1 cellular context compared by ENCODE assay signal in the genomic region with DNA sequence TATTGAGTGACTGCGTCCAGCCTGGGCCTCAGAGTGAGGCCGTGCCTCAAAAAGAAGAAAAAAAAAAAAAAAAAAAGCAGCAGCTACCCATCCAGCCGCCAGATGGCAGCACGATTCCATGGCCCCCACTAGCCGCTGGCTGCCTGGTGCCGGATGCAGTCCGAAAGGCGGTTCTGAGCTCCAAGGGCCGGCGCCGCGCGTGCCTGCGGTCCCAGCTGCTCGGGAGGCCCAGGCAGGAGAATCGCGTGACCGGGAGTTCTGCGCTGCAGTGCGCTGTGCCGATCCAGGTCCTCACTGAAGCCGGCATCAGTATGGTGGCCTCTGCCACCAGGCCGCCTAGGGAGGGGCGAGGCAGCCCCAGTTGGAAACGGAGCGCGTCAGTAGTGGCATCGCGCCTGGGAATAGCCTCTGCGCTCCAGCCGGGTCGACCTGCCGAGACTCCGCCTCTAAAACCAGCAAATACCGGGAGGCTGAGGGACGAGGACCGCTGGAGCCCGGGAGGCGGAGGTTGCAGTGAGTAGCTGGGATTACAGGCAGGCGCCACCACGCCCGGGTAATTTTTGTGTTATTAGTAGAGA.
TF ChIP-seq lines count a peak whose summit lies in the region.

No MANE protein-coding gene starts in this region.

TF ChIP-seq in HepG2, 621 proteins besides CTCF, POLR2A, EP300 and RAD21 (continued from another document and continues in another):
- TF ChIP-seq, protein P1, sequence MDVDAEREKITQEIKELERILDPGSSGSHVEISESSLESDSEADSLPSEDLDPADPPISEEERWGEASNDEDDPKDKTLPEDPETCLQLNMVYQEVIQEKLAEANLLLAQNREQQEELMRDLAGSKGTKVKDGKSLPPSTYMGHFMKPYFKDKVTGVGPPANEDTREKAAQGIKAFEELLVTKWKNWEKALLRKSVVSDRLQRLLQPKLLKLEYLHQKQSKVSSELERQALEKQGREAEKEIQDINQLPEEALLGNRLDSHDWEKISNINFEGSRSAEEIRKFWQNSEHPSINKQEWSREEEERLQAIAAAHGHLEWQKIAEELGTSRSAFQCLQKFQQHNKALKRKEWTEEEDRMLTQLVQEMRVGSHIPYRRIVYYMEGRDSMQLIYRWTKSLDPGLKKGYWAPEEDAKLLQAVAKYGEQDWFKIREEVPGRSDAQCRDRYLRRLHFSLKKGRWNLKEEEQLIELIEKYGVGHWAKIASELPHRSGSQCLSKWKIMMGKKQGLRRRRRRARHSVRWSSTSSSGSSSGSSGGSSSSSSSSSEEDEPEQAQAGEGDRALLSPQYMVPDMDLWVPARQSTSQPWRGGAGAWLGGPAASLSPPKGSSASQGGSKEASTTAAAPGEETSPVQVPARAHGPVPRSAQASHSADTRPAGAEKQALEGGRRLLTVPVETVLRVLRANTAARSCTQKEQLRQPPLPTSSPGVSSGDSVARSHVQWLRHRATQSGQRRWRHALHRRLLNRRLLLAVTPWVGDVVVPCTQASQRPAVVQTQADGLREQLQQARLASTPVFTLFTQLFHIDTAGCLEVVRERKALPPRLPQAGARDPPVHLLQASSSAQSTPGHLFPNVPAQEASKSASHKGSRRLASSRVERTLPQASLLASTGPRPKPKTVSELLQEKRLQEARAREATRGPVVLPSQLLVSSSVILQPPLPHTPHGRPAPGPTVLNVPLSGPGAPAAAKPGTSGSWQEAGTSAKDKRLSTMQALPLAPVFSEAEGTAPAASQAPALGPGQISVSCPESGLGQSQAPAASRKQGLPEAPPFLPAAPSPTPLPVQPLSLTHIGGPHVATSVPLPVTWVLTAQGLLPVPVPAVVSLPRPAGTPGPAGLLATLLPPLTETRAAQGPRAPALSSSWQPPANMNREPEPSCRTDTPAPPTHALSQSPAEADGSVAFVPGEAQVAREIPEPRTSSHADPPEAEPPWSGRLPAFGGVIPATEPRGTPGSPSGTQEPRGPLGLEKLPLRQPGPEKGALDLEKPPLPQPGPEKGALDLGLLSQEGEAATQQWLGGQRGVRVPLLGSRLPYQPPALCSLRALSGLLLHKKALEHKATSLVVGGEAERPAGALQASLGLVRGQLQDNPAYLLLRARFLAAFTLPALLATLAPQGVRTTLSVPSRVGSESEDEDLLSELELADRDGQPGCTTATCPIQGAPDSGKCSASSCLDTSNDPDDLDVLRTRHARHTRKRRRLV (CRISPR knock-in tag; IDR thresholded peaks at IDR 0.05), result 0 out of 2 replicates have a peak, but pooled peaks have one; percentile 56
- TF ChIP-seq, protein P2, sequence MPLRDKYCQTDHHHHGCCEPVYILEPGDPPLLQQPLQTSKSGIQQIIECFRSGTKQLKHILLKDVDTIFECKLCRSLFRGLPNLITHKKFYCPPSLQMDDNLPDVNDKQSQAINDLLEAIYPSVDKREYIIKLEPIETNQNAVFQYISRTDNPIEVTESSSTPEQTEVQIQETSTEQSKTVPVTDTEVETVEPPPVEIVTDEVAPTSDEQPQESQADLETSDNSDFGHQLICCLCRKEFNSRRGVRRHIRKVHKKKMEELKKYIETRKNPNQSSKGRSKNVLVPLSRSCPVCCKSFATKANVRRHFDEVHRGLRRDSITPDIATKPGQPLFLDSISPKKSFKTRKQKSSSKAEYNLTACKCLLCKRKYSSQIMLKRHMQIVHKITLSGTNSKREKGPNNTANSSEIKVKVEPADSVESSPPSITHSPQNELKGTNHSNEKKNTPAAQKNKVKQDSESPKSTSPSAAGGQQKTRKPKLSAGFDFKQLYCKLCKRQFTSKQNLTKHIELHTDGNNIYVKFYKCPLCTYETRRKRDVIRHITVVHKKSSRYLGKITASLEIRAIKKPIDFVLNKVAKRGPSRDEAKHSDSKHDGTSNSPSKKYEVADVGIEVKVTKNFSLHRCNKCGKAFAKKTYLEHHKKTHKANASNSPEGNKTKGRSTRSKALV (CRISPR knock-in tag; IDR thresholded peaks at IDR 0.05), result peak; percentile 74; the same call in 1 of the 2 replicates
- TF ChIP-seq, protein P3, sequence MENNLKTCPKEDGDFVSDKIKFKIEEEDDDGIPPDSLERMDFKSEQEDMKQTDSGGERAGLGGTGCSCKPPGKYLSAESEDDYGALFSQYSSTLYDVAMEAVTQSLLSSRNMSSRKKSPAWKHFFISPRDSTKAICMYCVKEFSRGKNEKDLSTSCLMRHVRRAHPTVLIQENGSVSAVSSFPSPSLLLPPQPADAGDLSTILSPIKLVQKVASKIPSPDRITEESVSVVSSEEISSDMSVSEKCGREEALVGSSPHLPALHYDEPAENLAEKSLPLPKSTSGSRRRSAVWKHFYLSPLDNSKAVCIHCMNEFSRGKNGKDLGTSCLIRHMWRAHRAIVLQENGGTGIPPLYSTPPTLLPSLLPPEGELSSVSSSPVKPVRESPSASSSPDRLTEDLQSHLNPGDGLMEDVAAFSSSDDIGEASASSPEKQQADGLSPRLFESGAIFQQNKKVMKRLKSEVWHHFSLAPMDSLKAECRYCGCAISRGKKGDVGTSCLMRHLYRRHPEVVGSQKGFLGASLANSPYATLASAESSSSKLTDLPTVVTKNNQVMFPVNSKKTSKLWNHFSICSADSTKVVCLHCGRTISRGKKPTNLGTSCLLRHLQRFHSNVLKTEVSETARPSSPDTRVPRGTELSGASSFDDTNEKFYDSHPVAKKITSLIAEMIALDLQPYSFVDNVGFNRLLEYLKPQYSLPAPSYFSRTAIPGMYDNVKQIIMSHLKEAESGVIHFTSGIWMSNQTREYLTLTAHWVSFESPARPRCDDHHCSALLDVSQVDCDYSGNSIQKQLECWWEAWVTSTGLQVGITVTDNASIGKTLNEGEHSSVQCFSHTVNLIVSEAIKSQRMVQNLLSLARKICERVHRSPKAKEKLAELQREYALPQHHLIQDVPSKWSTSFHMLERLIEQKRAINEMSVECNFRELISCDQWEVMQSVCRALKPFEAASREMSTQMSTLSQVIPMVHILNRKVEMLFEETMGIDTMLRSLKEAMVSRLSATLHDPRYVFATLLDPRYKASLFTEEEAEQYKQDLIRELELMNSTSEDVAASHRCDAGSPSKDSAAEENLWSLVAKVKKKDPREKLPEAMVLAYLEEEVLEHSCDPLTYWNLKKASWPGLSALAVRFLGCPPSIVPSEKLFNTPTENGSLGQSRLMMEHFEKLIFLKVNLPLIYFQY (CRISPR knock-in tag; IDR thresholded peaks at IDR 0.05; ENCODE audit: borderline replicate concordance), result peak; percentile 75; the same call in 1 of the 2 replicates
- TF ChIP-seq, protein P4, sequence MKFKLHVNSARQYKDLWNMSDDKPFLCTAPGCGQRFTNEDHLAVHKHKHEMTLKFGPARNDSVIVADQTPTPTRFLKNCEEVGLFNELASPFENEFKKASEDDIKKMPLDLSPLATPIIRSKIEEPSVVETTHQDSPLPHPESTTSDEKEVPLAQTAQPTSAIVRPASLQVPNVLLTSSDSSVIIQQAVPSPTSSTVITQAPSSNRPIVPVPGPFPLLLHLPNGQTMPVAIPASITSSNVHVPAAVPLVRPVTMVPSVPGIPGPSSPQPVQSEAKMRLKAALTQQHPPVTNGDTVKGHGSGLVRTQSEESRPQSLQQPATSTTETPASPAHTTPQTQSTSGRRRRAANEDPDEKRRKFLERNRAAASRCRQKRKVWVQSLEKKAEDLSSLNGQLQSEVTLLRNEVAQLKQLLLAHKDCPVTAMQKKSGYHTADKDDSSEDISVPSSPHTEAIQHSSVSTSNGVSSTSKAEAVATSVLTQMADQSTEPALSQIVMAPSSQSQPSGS (CRISPR knock-in tag; IDR thresholded peaks at IDR 0.05), result peak; percentile 71; the same call in 1 of the 2 replicates
- TF ChIP-seq YEATS4 (CRISPR knock-in tag; IDR thresholded peaks at IDR 0.05; ENCODE audit: borderline replicate concordance) (0 out of 2 replicates have a peak, but pooled peaks have one; percentile 25), ZNF598 (CRISPR knock-in tag; IDR thresholded peaks at IDR 0.05; ENCODE audit: borderline replicate concordance) (peak; percentile 27; the same call in 1 of the 2 replicates), TAF15 (IDR thresholded peaks at IDR 0.05; ENCODE audit: low read depth, low read length, poor library complexity, severe bottlenecking) (peak; percentile 40), PHF8 (CRISPR knock-in tag; IDR thresholded peaks at IDR 0.05) (no peak; the same call in 1 of the 2 replicates), KDM5B (CRISPR knock-in tag; IDR thresholded peaks at IDR 0.05; ENCODE audit: borderline replicate concordance) (peak; percentile 19; the same call in 1 of the 2 replicates), ZNF317 (CRISPR knock-in tag; IDR thresholded peaks at IDR 0.05) (peak; percentile 58; the same call in 1 of the 2 replicates), HIVEP1 (CRISPR knock-in tag; IDR thresholded peaks at IDR 0.05) (peak; percentile 41), ZFX (CRISPR knock-in tag; IDR thresholded peaks at IDR 0.05; ENCODE audit: low read depth) (peak; percentile 59; the same call in 1 of the 2 replicates), ADNP (CRISPR knock-in tag; IDR thresholded peaks at IDR 0.05) (no peak), MAZ (IDR thresholded peaks at IDR 0.05; ENCODE audit: borderline replicate concordance, low read depth, low read length) (no peak), MAZ (CRISPR knock-in tag; IDR thresholded peaks at IDR 0.05; ENCODE audit: low read depth) (peak; percentile 64; the same call in 1 of the 2 replicates), NRL (CRISPR knock-in tag; IDR thresholded peaks at IDR 0.05; ENCODE audit: borderline replicate concordance) (0 out of 2 replicates have a peak, but pooled peaks have one; percentile 29), SALL1 (CRISPR knock-in tag; IDR thresholded peaks at IDR 0.05) (peak; percentile 40; the same call in 1 of the 2 replicates), PPARG (CRISPR knock-in tag; conservative IDR thresholded peaks at IDR 0.05) (0 out of 2 replicates have a peak, but pooled peaks have one; percentile 20), KDM3A (CRISPR knock-in tag; IDR thresholded peaks at IDR 0.05; ENCODE audit: low read depth) (peak; percentile 48; the same call in 1 of the 2 replicates), HDAC1 (CRISPR knock-in tag; IDR thresholded peaks at IDR 0.05) (peak; percentile 44; the same call in 1 of the 2 replicates), MTA1 (CRISPR knock-in tag; IDR thresholded peaks at IDR 0.05; ENCODE audit: borderline replicate concordance) (0 out of 2 replicates have a peak, but pooled peaks have one; percentile 35), KLF13 (CRISPR knock-in tag; IDR thresholded peaks at IDR 0.05) (0 out of 2 replicates have a peak, but pooled peaks have one; percentile 38), HNF4G (IDR thresholded peaks at IDR 0.05; ENCODE audit: borderline replicate concordance, low read depth, low read length) (no peak), HNF4G (CRISPR knock-in tag; IDR thresholded peaks at IDR 0.05; ENCODE audit: borderline replicate concordance, low read depth) (0 out of 2 replicates have a peak, but pooled peaks have one; percentile 19), ARHGAP35 (CRISPR knock-in tag; IDR thresholded peaks at IDR 0.05; ENCODE audit: borderline replicate concordance) (0 out of 2 replicates have a peak, but pooled peaks have one; percentile 29), SOX13 (IDR thresholded peaks at IDR 0.05) (no peak), SOX13 (CRISPR knock-in tag; conservative IDR thresholded peaks at IDR 0.05 in 1 of 2, IDR thresholded peaks at IDR 0.05 in 1 of 2) (peak in 1 of 2 experiments; percentile 17; a peak in 1 of 4 replicates)
- TF ChIP-seq, protein P5, sequence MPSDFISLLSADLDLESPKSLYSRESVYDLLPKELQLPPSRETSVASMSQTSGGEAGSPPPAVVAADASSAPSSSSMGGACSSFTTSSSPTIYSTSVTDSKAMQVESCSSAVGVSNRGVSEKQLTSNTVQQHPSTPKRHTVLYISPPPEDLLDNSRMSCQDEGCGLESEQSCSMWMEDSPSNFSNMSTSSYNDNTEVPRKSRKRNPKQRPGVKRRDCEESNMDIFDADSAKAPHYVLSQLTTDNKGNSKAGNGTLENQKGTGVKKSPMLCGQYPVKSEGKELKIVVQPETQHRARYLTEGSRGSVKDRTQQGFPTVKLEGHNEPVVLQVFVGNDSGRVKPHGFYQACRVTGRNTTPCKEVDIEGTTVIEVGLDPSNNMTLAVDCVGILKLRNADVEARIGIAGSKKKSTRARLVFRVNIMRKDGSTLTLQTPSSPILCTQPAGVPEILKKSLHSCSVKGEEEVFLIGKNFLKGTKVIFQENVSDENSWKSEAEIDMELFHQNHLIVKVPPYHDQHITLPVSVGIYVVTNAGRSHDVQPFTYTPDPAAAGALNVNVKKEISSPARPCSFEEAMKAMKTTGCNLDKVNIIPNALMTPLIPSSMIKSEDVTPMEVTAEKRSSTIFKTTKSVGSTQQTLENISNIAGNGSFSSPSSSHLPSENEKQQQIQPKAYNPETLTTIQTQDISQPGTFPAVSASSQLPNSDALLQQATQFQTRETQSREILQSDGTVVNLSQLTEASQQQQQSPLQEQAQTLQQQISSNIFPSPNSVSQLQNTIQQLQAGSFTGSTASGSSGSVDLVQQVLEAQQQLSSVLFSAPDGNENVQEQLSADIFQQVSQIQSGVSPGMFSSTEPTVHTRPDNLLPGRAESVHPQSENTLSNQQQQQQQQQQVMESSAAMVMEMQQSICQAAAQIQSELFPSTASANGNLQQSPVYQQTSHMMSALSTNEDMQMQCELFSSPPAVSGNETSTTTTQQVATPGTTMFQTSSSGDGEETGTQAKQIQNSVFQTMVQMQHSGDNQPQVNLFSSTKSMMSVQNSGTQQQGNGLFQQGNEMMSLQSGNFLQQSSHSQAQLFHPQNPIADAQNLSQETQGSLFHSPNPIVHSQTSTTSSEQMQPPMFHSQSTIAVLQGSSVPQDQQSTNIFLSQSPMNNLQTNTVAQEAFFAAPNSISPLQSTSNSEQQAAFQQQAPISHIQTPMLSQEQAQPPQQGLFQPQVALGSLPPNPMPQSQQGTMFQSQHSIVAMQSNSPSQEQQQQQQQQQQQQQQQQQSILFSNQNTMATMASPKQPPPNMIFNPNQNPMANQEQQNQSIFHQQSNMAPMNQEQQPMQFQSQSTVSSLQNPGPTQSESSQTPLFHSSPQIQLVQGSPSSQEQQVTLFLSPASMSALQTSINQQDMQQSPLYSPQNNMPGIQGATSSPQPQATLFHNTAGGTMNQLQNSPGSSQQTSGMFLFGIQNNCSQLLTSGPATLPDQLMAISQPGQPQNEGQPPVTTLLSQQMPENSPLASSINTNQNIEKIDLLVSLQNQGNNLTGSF (CRISPR knock-in tag; IDR thresholded peaks at IDR 0.05), result 0 out of 2 replicates have a peak, but pooled peaks have one; percentile 46
- TF ChIP-seq, protein P6, sequence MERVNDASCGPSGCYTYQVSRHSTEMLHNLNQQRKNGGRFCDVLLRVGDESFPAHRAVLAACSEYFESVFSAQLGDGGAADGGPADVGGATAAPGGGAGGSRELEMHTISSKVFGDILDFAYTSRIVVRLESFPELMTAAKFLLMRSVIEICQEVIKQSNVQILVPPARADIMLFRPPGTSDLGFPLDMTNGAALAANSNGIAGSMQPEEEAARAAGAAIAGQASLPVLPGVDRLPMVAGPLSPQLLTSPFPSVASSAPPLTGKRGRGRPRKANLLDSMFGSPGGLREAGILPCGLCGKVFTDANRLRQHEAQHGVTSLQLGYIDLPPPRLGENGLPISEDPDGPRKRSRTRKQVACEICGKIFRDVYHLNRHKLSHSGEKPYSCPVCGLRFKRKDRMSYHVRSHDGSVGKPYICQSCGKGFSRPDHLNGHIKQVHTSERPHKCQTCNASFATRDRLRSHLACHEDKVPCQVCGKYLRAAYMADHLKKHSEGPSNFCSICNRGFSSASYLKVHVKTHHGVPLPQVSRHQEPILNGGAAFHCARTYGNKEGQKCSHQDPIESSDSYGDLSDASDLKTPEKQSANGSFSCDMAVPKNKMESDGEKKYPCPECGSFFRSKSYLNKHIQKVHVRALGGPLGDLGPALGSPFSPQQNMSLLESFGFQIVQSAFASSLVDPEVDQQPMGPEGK (CRISPR knock-in tag; IDR thresholded peaks at IDR 0.05), result peak; percentile 61
- TF ChIP-seq, protein P7, sequence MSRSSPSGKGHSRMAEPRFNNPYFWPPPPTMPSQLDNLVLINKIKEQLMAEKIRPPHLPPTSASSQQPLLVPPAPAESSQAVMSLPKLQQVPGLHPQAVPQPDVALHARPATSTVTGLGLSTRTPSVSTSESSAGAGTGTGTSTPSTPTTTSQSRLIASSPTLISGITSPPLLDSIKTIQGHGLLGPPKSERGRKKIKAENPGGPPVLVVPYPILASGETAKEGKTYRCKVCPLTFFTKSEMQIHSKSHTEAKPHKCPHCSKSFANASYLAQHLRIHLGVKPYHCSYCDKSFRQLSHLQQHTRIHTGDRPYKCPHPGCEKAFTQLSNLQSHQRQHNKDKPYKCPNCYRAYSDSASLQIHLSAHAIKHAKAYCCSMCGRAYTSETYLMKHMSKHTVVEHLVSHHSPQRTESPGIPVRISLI (CRISPR knock-in tag; IDR thresholded peaks at IDR 0.05; ENCODE audit: borderline replicate concordance), result peak; percentile 99
